In the genomic region with DNA sequence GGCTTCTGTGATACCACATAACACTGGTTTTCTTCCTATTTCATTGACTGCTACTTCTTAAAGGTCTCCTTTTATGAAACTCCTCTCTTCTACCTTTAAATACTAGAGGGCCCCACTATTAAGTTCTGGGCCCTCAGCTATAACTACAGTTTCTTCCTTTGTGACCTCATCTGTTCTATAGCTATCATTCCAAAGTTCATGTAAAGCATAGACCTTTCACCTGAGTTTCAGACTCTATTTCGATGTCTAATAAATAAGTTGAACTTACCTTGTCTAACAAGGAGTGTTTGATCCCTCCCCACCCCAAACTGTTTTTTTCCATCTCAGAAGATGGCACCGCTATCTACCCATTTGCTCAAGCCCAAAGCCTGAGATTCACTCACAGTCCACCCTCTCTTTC, we compare ENCODE assay signal across 31 cellular contexts. TPM values are rescaled to one million over a fixed set of nuclear protein-coding genes. Genes with fewer than 3 reads are reported as not detected.
"Had no signal": no experiment of that assay in that cellular context is flagged by ENCODE, and none has a peak within 500 bp of the region (broad histone marks: within the 10 kb centered on the region; RNA-seq: fewer than 3 reads in every experiment).

No MANE protein-coding gene starts in this region.

- H3K9me3 Mint-ChIP-seq: immature natural killer cell; mesothelial cell of epicardium; naive thymus-derived CD4-positive, alpha-beta T cell; nephron; neural crest cell; stimulated activated memory B cell treated with anti-CD40 and anti-IgM and Interleukin-4, amounts not matched to agents 10 μg/mL and 1 μg/mL and 100 μg/mL, for 72 hours had no signal

- H3K27ac Mint-ChIP-seq: mesothelial cell of epicardium; nephron; stimulated activated memory B cell treated with anti-CD40 and anti-IgM and Interleukin-4, amounts not matched to agents 10 μg/mL and 1 μg/mL and 100 μg/mL, for 72 hours had no signal

- ATAC-seq: naive thymus-derived CD4-positive, alpha-beta T cell; pancreas; right cardiac atrium; sciatic nerve; stimulated activated memory B cell treated with anti-CD40 and anti-IgM and Interleukin-4, amounts not matched to agents 10 μg/mL and 1 μg/mL and 100 μg/mL, for 72 hours; upper lobe of right lung had no signal

- H3K4me3 ChIP-seq: left ventricle myocardium inferior, lung, pancreas, prostate gland, skin epidermis, spleen, suprapubic skin, transverse colon, upper lobe of right lung had no signal

- H3K4me3 Mint-ChIP-seq: immature natural killer cell; mesothelial cell of epicardium; naive thymus-derived CD4-positive, alpha-beta T cell; nephron; neural crest cell; stimulated activated memory B cell treated with anti-CD40 and anti-IgM and Interleukin-4, amounts not matched to agents 10 μg/mL and 1 μg/mL and 100 μg/mL, for 72 hours had no signal

- FAIRE-seq: islet of Langerhans, kidney, pancreas, urothelium cell line had no signal

- H3K27ac ChIP-seq: left ventricle myocardium inferior, pancreas, prostate gland, skin epidermis, spleen, suprapubic skin, transverse colon, upper lobe of right lung had no signal

- DNase-seq: head of caudate nucleus; hypothalamus; immature natural killer cell; kidney; left ventricle myocardium inferior; mesendoderm; naive thymus-derived CD4-positive, alpha-beta T cell; nucleus accumbens; pancreas; posterior cingulate gyrus; retina; right cardiac atrium; spleen; stimulated activated CD4-positive, alpha-beta T cell treated with anti-CD3 and anti-CD28 coated beads, Interleukin-4, amount 100 ng/mL, for 24 hours; stimulated activated naive CD4-positive, alpha-beta T cell treated with Interleukin-2 at 50 U/mL for 16 hours; transverse colon; upper lobe of right lung had no signal

- H3K27me3 ChIP-seq: pancreas, spleen, suprapubic skin, transverse colon, upper lobe of right lung had no signal

- H3K4me1 Mint-ChIP-seq: immature natural killer cell; mesothelial cell of epicardium; nephron; neural crest cell; stimulated activated memory B cell treated with anti-CD40 and anti-IgM and Interleukin-4, amounts not matched to agents 10 μg/mL and 1 μg/mL and 100 μg/mL, for 72 hours had no signal

- H3K4me1 ChIP-seq: prostate gland, spleen, suprapubic skin, transverse colon, upper lobe of right lung had no signal

- H3K27me3 Mint-ChIP-seq: naive thymus-derived CD4-positive, alpha-beta T cell; stimulated activated memory B cell treated with anti-CD40 and anti-IgM and Interleukin-4, amounts not matched to agents 10 μg/mL and 1 μg/mL and 100 μg/mL, for 72 hours had no signal

- H3K9me3 ChIP-seq: left ventricle myocardium inferior, pancreas, prostate gland, spleen, suprapubic skin, transverse colon, upper lobe of right lung had no signal

RNA-seq across cellular contexts. Expression of gene DNAJB13, which starts 38.8 kb away (rescaled TPM):
- total RNA-seq: left ventricle myocardium inferior, mononuclear cell, osteoblast, subcutaneous adipose tissue, suprapubic skin, transverse colon, upper lobe of right lung had no signal
- polyA plus RNA-seq: immature natural killer cell, right cardiac atrium had no signal
